In genomic region chr1:156090822-156091188, GRCh38 we compare ENCODE assay signal across 8 cellular contexts. TPM values are rescaled to one million over a fixed set of nuclear protein-coding genes. Genes with fewer than 3 reads are reported as not detected.
DNase-seq lines count a peak whose midpoint lies in the region; ATAC-seq and TF ChIP-seq lines count a peak whose summit lies in the region.

No MANE protein-coding gene starts in this region.

- H3K36me3 ChIP-seq in left lung, result no peaks in the 10 kb centered on the region

- H3K27ac ChIP-seq in left lung, result peak overlapping the region in 1 of 2 donors; percentile 45

- H3K36me3 Mint-ChIP-seq in activated CD4-positive, alpha-beta T cell treated with anti-CD3 and anti-CD28 coated beads for 36 hours (ENCODE audit: low read depth), result no peaks in the 10 kb centered on the region

- CTCF ChIA-PET in activated CD4-positive, alpha-beta T cell treated with anti-CD3 and anti-CD28 coated beads for 36 hours (lab: Charles Lee), result interaction anchor here (0.5 to 29.4 kb wide), 19 partner anchors 8 to 192 kb away, joined by 3 to 929 read pairs (median 3); partner anchors contain the start of gene LMNA

- H3K27me3 Mint-ChIP-seq in activated CD4-positive, alpha-beta T cell treated with anti-CD3 and anti-CD28 coated beads for 36 hours, result peaks cover 16% of the 10 kb centered on the region

- H3K9me3 Mint-ChIP-seq in activated CD4-positive, alpha-beta T cell treated with anti-CD3 and anti-CD28 coated beads for 36 hours (ENCODE audit: low read depth), result no peaks in the 10 kb centered on the region

- peaks cover 12% of the 10 kb centered on the region for H3K4me1 Mint-ChIP-seq in activated CD4-positive, alpha-beta T cell treated with anti-CD3 and anti-CD28 coated beads for 36 hours

- H3K4me3 Mint-ChIP-seq in activated CD4-positive, alpha-beta T cell treated with anti-CD3 and anti-CD28 coated beads for 36 hours, result no peak overlapping the region

- ATAC-seq in HG02763 (IDR thresholded peaks at IDR 0.05; ENCODE audit: unreplicated experiment) (peak; percentile 56), left lung (peak; percentile 88), HG02885 (IDR thresholded peaks at IDR 0.05; ENCODE audit: poor library complexity, unreplicated experiment) (no peak)
- ATAC-seq in activated CD4-positive, alpha-beta T cell treated with anti-CD3 and anti-CD28 coated beads for 36 hours, result peak; percentile 95

- H3K4me1 ChIP-seq in left lung, result peaks cover 3 to 18% of the 10 kb centered on the region in 2 donors

- POLR2A ChIA-PET in activated CD4-positive, alpha-beta T cell treated with anti-CD3 and anti-CD28 coated beads for 36 hours (lab: Charles Lee), result interaction anchor here (0.6 to 1.5 kb wide), 2 partner anchors 38 to 127 kb away, joined by 3 to 4 read pairs; no protein-coding TSS in a partner anchor

- H3K27me3 ChIP-seq in left lung, result peaks cover 0 to 23% of the 10 kb centered on the region in 2 donors

- no peak overlapping the region for H3K4me3 ChIP-seq in left lung

- DNase-seq in DMS 273 (lab: John Stamatoyannopoulos, UW; ENCODE audit: unreplicated experiment), result peak; percentile 93
- peak; percentile 99 for DNase-seq in NCI-H345 treated with DMSO at 0.1 percent for 48 hours (lab: John Stamatoyannopoulos, UW; ENCODE audit: unreplicated experiment)
- peak; percentile 95 for DNase-seq in activated CD4-positive, alpha-beta T cell treated with anti-CD3 and anti-CD28 coated beads for 36 hours
- DNase-seq in cerebellar cortex (ENCODE audit: low spot score), result peak; percentile 94
- DNase-seq in left lung, result peak; percentile 87 to 96
- peak; percentile 79 to 85 (median 83) for DNase-seq in stimulated activated CD4-positive, alpha-beta T cell treated with anti-CD3 and anti-CD28 coated beads, TNF-alpha, amount 100 ng/mL, for 1 hour (ENCODE audit: low read depth in 3 of 3, low spot score in 1 of 3)

- H3K9me3 ChIP-seq in left lung, result no peaks in the 10 kb centered on the region

- H3K27ac Mint-ChIP-seq in activated CD4-positive, alpha-beta T cell treated with anti-CD3 and anti-CD28 coated beads for 36 hours, result no peak overlapping the region

- intact Hi-C loops in activated CD4-positive, alpha-beta T cell treated with anti-CD3 and anti-CD28 coated beads for 36 hours (cut with DNase I, micrococcal nuclease), result loop anchor here (1.0 kb wide), 3 partner anchors 39 to 228 kb away; no protein-coding TSS in a partner anchor
- intact Hi-C loops in left lung (cut with DNase I), result loop anchor here in 1 of 2 donors (5.0 kb wide), 1 partner anchor 131 kb away; no protein-coding TSS in a partner anchor

- TF ChIP-seq CTCF in left lung (IDR thresholded peaks at IDR 0.05), result peak; percentile 79 to 84

RNA-seq across cellular contexts. Expression of gene MEX3A, which starts 8.5 kb away (rescaled TPM):
- total RNA-seq in activated CD4-positive, alpha-beta T cell treated with anti-CD3 and anti-CD28 coated beads for 36 hours, result under 1 TPM; 0.48 to 0.79 TPM
- total RNA-seq in left lung, result 1 to 10 TPM in 1 of 2 donors, under 1 TPM in 1; 0.86 to 3.6 TPM

RNA-seq across cellular contexts. Expression of gene LMNA, which starts 23.7 kb away (rescaled TPM):
- total RNA-seq in activated CD4-positive, alpha-beta T cell treated with anti-CD3 and anti-CD28 coated beads for 36 hours, result 100 to 1,000 TPM; 184 to 218 TPM
- total RNA-seq in left lung, result 100 to 1,000 TPM; 425 to 437 TPM

RNA-seq across cellular contexts. Expression of gene RAB25, which starts 29.8 kb away (rescaled TPM):
- total RNA-seq in activated CD4-positive, alpha-beta T cell treated with anti-CD3 and anti-CD28 coated beads for 36 hours, result under 1 TPM; 0.46 to 0.77 TPM
- 100 to 1,000 TPM in 1 of 2 donors, 10 to 100 TPM in 1; 59.4 to 148 TPM for total RNA-seq in left lung

RNA-seq across cellular contexts. Expression of gene LAMTOR2, which starts 36.2 kb away (rescaled TPM):
- 10 to 100 TPM; 26.1 to 50.3 TPM for total RNA-seq in activated CD4-positive, alpha-beta T cell treated with anti-CD3 and anti-CD28 coated beads for 36 hours
- 10 to 100 TPM; 65.4 to 71.0 TPM for total RNA-seq in left lung

RNA-seq across cellular contexts. Expression of gene UBQLN4, which starts 37.2 kb away (rescaled TPM):
- 10 to 100 TPM; 34.5 to 49.0 TPM for total RNA-seq in activated CD4-positive, alpha-beta T cell treated with anti-CD3 and anti-CD28 coated beads for 36 hours
- total RNA-seq in left lung, result 10 to 100 TPM; 28.7 to 35.9 TPM

Comparison
In these comparisons a context has a peak if more than half of its experiments do, and no peak if none do; other contexts are left out.
1. RNA of gene RAB25, which starts 29.8 kb away (total RNA-seq): 59.4 to 148 TPM in left lung; 0.46 to 0.77 TPM in activated CD4-positive, alpha-beta T cell treated with anti-CD3 and anti-CD28 coated beads for 36 hours; every median in the first group is over 10 times any median in the second.
2. Peak in every context shown above with its lines, with median percentiles within 50 percentile points of each other: DNase-seq.